ENCODE assay signal across 11 cellular contexts in genomic region chr12:113075137-113075683, GRCh38. TPM values are rescaled to one million over a fixed set of nuclear protein-coding genes. Genes with fewer than 3 reads are reported as not detected.
DNase-seq lines count a peak whose midpoint lies in the region; ATAC-seq, FAIRE-seq and TF ChIP-seq lines count a peak whose summit lies in the region.
"Had no signal": no experiment of that assay in that cellular context is flagged by ENCODE, and none has a peak within 500 bp of the region (broad histone marks: within the 10 kb centered on the region; RNA-seq: fewer than 3 reads in every experiment).

No MANE protein-coding gene starts in this region.

- H3K56ac ChIP-seq in H9 (ENCODE audit: insufficient read length, low read depth, low read length): no peak overlapping the region

- H3K27ac ChIP-seq in H9 (ENCODE audit: insufficient read length, low read depth, low read length) (no peak overlapping the region), aorta (ENCODE audit: low read depth in 1 of 2, low read length in 2 of 2) (no peak overlapping the region)

- no peaks in the 10 kb centered on the region for H3K4me1 ChIP-seq in H9 (ENCODE audit: insufficient read depth, low read length)
- no peaks in the 10 kb centered on the region for H3K4me1 ChIP-seq in aorta (ENCODE audit: control insufficient read depth in 1 of 2, insufficient read depth in 2 of 2, low read length in 2 of 2)

- H3K4ac ChIP-seq in H9 (ENCODE audit: low read depth, low read length): no peak overlapping the region

- H4K20me1 ChIP-seq in H9 (ENCODE audit: control insufficient read depth, insufficient read depth, insufficient read length): no peaks in the 10 kb centered on the region

- CTCF ChIA-PET in activated B cell treated with CpG ODN at 0.5 μM for 24 hours (lab: Charles Lee): interaction anchor here (0.7 to 2.8 kb wide), 5 partner anchors 12 to 99 kb away, joined by 3 to 10 read pairs (median 3); no protein-coding TSS in a partner anchor

- H3K27me3 Mint-ChIP-seq in activated B cell treated with CpG ODN at 0.5 μM for 24 hours: no peaks in the 10 kb centered on the region
- H3K27me3 Mint-ChIP-seq in H9 (ENCODE audit: low read depth): peaks cover 72% of the 10 kb centered on the region

- TF ChIP-seq POLR2A in GM12892 (IDR thresholded peaks at IDR 0.05; ENCODE audit: low read depth, low read length): no peak

- H3T11ph ChIP-seq in H9 (ENCODE audit: low read length): no peak overlapping the region

- H3K27ac Mint-ChIP-seq in activated B cell treated with CpG ODN at 0.5 μM for 24 hours (peak overlapping the region; percentile 85), H9 (no peak overlapping the region; a peak in 1 of 7 replicates)
- H3K27ac Mint-ChIP-seq: WTC11 had no signal

- ATAC-seq in GM19372 (IDR thresholded peaks at IDR 0.05; ENCODE audit: low read depth, unreplicated experiment): peak; percentile 89
- peak; percentile 69 for ATAC-seq in HG03039 (IDR thresholded peaks at IDR 0.05; ENCODE audit: unreplicated experiment)
- peak; percentile 88 for ATAC-seq in activated B cell treated with CpG ODN at 0.5 μM for 24 hours (ENCODE audit: low read depth)
- no peak for ATAC-seq in aorta (ENCODE audit: low FRiP score)
- ATAC-seq: WTC11 had no signal

- no peak overlapping the region for H2BK120ac ChIP-seq in H9 (ENCODE audit: low read depth, low read length, poor library complexity, severe bottlenecking)

- no CpG with 5 or more reads among the region's 6 CpGs for WGBS in H9 (ENCODE audit: extremely low coverage, insufficient read length, low lambda C conversion rate)
- 63 to 67% methylated on average over 6 of the region's 6 CpGs for WGBS in aorta, 2 donors

- H3K4me3 Mint-ChIP-seq in activated B cell treated with CpG ODN at 0.5 μM for 24 hours (peak overlapping the region; percentile 62), H9 (no peak overlapping the region; a peak in 1 of 5 replicates)
- H3K4me3 Mint-ChIP-seq: WTC11 had no signal

- no peaks in the 10 kb centered on the region for H3K9me3 ChIP-seq in H9 (ENCODE audit: control insufficient read depth, low read depth, low read length)
- H3K9me3 ChIP-seq in aorta (ENCODE audit: control insufficient read depth, low read length): no peaks in the 10 kb centered on the region

- no peak overlapping the region for H4K5ac ChIP-seq in H9 (ENCODE audit: insufficient read length, low read depth, low read length)

- H3K27me3 ChIP-seq in H9 (ENCODE audit: insufficient read depth, low read length) (peaks cover 16% of the 10 kb centered on the region; the same call in 1 of the 2 replicates), aorta (ENCODE audit: control insufficient read depth in 1 of 2, insufficient read depth in 2 of 2, low read length in 1 of 2) (no peaks in the 10 kb centered on the region)

- peaks cover 6% of the 10 kb centered on the region for H3K23me2 ChIP-seq in H9 (ENCODE audit: insufficient read length, low read depth, low read length, poor library complexity, severe bottlenecking)

- H3K9ac ChIP-seq in H9 (ENCODE audit: extremely low read depth, insufficient read length, low read length): no peak overlapping the region

- no peak overlapping the region for H3K4me3 ChIP-seq in aorta (ENCODE audit: low read length in 2 of 2)

- no peak overlapping the region for H2BK12ac ChIP-seq in H9 (ENCODE audit: insufficient read length, low read depth, low read length)

- H4K91ac ChIP-seq in H9 (ENCODE audit: insufficient read length, low read depth, low read length): no peak overlapping the region

- no peak overlapping the region for H2AFZ ChIP-seq in H9 (ENCODE audit: low read length)

- no peak for TF ChIP-seq CTCF in activated B cell treated with CpG ODN at 0.5 μM for 24 hours (IDR thresholded peaks at IDR 0.05)
- TF ChIP-seq CTCF in H9 (conservative IDR thresholded peaks at IDR 0.05): no peak

- H3K9me3 Mint-ChIP-seq in activated B cell treated with CpG ODN at 0.5 μM for 24 hours (no peaks in the 10 kb centered on the region), H9 (no peaks in the 10 kb centered on the region)
- H3K9me3 Mint-ChIP-seq: WTC11 had no signal

- no peak overlapping the region for H3K18ac ChIP-seq in H9 (ENCODE audit: insufficient read length, low read depth, low read length)

- no peaks in the 10 kb centered on the region for H3K79me2 ChIP-seq in H9 (ENCODE audit: insufficient read depth, low read length)

- peak; percentile 96 for FAIRE-seq in GM12892 (lab: Jason Lieb, UNC)

- no peak overlapping the region for H3K23ac ChIP-seq in H9 (ENCODE audit: insufficient read length, low read depth, low read length)

- POLR2A ChIA-PET in activated B cell treated with CpG ODN at 0.5 μM for 24 hours (lab: Charles Lee): interaction anchor here (0.8 to 7.7 kb wide), 11 partner anchors 9 to 133 kb away, joined by 3 to 160 read pairs (median 6); partner anchors contain the start of gene DTX1

- H3K4me1 Mint-ChIP-seq in activated B cell treated with CpG ODN at 0.5 μM for 24 hours: peaks cover 93% of the 10 kb centered on the region
- peaks cover 4 to 25% of the 10 kb centered on the region in 2 experiments; a peak in 3 of 4 replicates for H3K4me1 Mint-ChIP-seq in H9

- intact Hi-C loops in activated B cell treated with CpG ODN at 0.5 μM for 24 hours (cut with micrococcal nuclease) (loop anchor here (1.0 to 5.0 kb wide), 6 partner anchors 10 to 157 kb away; partner anchors contain the start of genes DDX54 and RITA1), aorta (cut with DNase I) (no loop called here)

- H3K36me3 ChIP-seq in aorta (ENCODE audit: control insufficient read depth in 1 of 2, insufficient read depth in 2 of 2, low read length in 1 of 2): no peaks in the 10 kb centered on the region

- H4K8ac ChIP-seq in H9 (replicated peaks; ENCODE audit: insufficient read length, low read depth, low read length): no peak overlapping the region

- no peak overlapping the region for H2AK5ac ChIP-seq in H9 (ENCODE audit: insufficient read length, low read length)

- H2BK20ac ChIP-seq in H9 (ENCODE audit: low read depth, low read length, poor library complexity, severe bottlenecking): no peak overlapping the region

- no peak overlapping the region for H2BK15ac ChIP-seq in H9 (ENCODE audit: low read depth, low read length)

- DNase-seq in GM12892 (ENCODE audit: insufficient read length) (peak; percentile 74), activated B cell treated with CpG ODN at 0.5 μM for 24 hours (peak; percentile 59), H9 (no peak), aorta (no peak), NCI-H1417 treated with DMSO at 0.1 percent for 48 hours (lab: John Stamatoyannopoulos, UW) (no peak), NCI-H2029 (lab: John Stamatoyannopoulos, UW) (no peak)
- DNase-seq: islet precursor cell, NCI-H2081 treated with DMSO at 0.1 percent for 48 hours had no signal

- H3K36me3 Mint-ChIP-seq in activated B cell treated with CpG ODN at 0.5 μM for 24 hours (ENCODE audit: low read depth) (no peaks in the 10 kb centered on the region), H9 (ENCODE audit: insufficient read depth in 1 of 3, low read depth in 3 of 3) (no peaks in the 10 kb centered on the region; a peak in 1 of 7 replicates)
- H3K36me3 Mint-ChIP-seq: WTC11 had no signal

- no peak overlapping the region for H2BK5ac ChIP-seq in H9 (ENCODE audit: insufficient read length, low read length)

- no peak overlapping the region for H3K4me2 ChIP-seq in H9 (ENCODE audit: insufficient read depth, insufficient read length, low read length)

- no peak overlapping the region for H3K14ac ChIP-seq in H9 (ENCODE audit: insufficient read depth, low read length)

- H3K79me1 ChIP-seq in H9 (ENCODE audit: insufficient read depth, low read depth, low read length, poor library complexity, severe bottlenecking): no peaks in the 10 kb centered on the region

RNA-seq across cellular contexts. Expression of gene DTX1, which starts 18.7 kb away (rescaled TPM):
- 10.9 TPM for polyA plus RNA-seq in GM12892 (2012; ENCODE audit: missing spikeins)
- total RNA-seq in activated B cell treated with CpG ODN at 0.5 μM for 24 hours (75.3 and 79.4 TPM in 2 replicates), H9 (2021) (3.0 and 3.5 TPM in 2 replicates), aorta (1 to 10 TPM; 4.2 to 4.8 TPM)
- polyA plus RNA-seq in aorta: under 1 TPM; 0.15 to 0.38 TPM

Comparison
In these comparisons a context has a peak if more than half of its experiments do, and no peak if none do; other contexts are left out.
1. DNase-seq: peak in GM12892 (single experiment) and activated B cell treated with CpG ODN at 0.5 μM for 24 hours (single experiment); none in H9 (single experiment), aorta (0 of 2), NCI-H1417 treated with DMSO at 0.1 percent for 48 hours (single experiment) and NCI-H2029 (single experiment).
2. RNA of gene DTX1, which starts 18.7 kb away (total RNA-seq): 75.3 to 79.4 TPM in activated B cell treated with CpG ODN at 0.5 μM for 24 hours; 4.2 to 4.8 TPM in aorta and 3.0 to 3.5 TPM in H9; every median in the first group is over 10 times any median in the second.